Comparison of ENCODE assay signal across 8 cellular contexts in genomic region chr6:153312633-153313032, GRCh38.
DNase-seq lines count a peak whose midpoint lies in the region; ATAC-seq and TF ChIP-seq lines count a peak whose summit lies in the region.

No MANE protein-coding gene starts in this region.

- no peak overlapping the region for H3K27ac Mint-ChIP-seq in activated CD8-positive, alpha-beta memory T cell treated with anti-CD3 and anti-CD28 coated beads, Interleukin-2, amount 10 ng/mL, durations not matched to agents 7 days and 5 days

- H3K27me3 Mint-ChIP-seq in activated CD8-positive, alpha-beta memory T cell treated with anti-CD3 and anti-CD28 coated beads, Interleukin-2, amount 10 ng/mL, durations not matched to agents 7 days and 5 days = no peaks in the 10 kb centered on the region

- TF ChIP-seq CTCF in fibroblast of the aortic adventitia (IDR thresholded peaks at IDR 0.05; ENCODE audit: insufficient read depth, low read length) = peak; percentile 6
- TF ChIP-seq CTCF in retinal pigment epithelial cell (conservative IDR thresholded peaks at IDR 0.05; ENCODE audit: low read depth, low read length) = peak; percentile 51
- TF ChIP-seq CTCF in sigmoid colon (IDR thresholded peaks at IDR 0.05) = no peak

- TF ChIP-seq POLR2A in sigmoid colon (IDR thresholded peaks at IDR 0.05) = no peak

- no peak overlapping the region for H3K4me3 Mint-ChIP-seq in activated CD8-positive, alpha-beta memory T cell treated with anti-CD3 and anti-CD28 coated beads, Interleukin-2, amount 10 ng/mL, durations not matched to agents 7 days and 5 days

- intact Hi-C loops in sigmoid colon (cut with DNase I) = no loop called here

- H3K9me3 ChIP-seq in sigmoid colon = no peaks in the 10 kb centered on the region

- no peak for ATAC-seq in activated CD8-positive, alpha-beta memory T cell treated with anti-CD3 and anti-CD28 coated beads, Interleukin-2, amount 10 ng/mL, durations not matched to agents 7 days and 5 days
- ATAC-seq in HG02610 (IDR thresholded peaks at IDR 0.05; ENCODE audit: unreplicated experiment) = peak; percentile 50

- no peak for TF ChIP-seq EP300 in sigmoid colon (IDR thresholded peaks at IDR 0.05)

- no peaks in the 10 kb centered on the region for H3K4me1 ChIP-seq in sigmoid colon

- no peaks in the 10 kb centered on the region for H3K27me3 ChIP-seq in sigmoid colon

- peak; percentile 42 for DNase-seq in activated CD8-positive, alpha-beta memory T cell treated with anti-CD3 and anti-CD28 coated beads, Interleukin-2, amount 10 ng/mL, durations not matched to agents 7 days and 5 days
- no peak for DNase-seq in activated CD8-positive, alpha-beta memory T cell treated with anti-CD3 and anti-CD28 coated beads for 24 hours
- peak; percentile 36 to 89 (median 66) for DNase-seq in NCI-H1417 (lab: John Stamatoyannopoulos, UW)
- peak; percentile 3 to 59 for DNase-seq in SW 1271 (lab: John Stamatoyannopoulos, UW)
- DNase-seq in fibroblast of the aortic adventitia (ENCODE audit: low read depth) = peak; percentile 22
- DNase-seq in retinal pigment epithelial cell (ENCODE audit: low read depth) = peak; percentile 72
- no peak for DNase-seq in sigmoid colon

- H3K9me3 Mint-ChIP-seq in activated CD8-positive, alpha-beta memory T cell treated with anti-CD3 and anti-CD28 coated beads, Interleukin-2, amount 10 ng/mL, durations not matched to agents 7 days and 5 days (ENCODE audit: low read depth) = peaks cover 3% of the 10 kb centered on the region

- no peak overlapping the region for H3K27ac ChIP-seq in sigmoid colon

- 12 to 23% methylated on average over 3 of the region's 3 CpGs for WGBS in sigmoid colon, 2 donors

- H3K36me3 ChIP-seq in sigmoid colon = no peaks in the 10 kb centered on the region

- no peaks in the 10 kb centered on the region for H3K36me3 Mint-ChIP-seq in activated CD8-positive, alpha-beta memory T cell treated with anti-CD3 and anti-CD28 coated beads, Interleukin-2, amount 10 ng/mL, durations not matched to agents 7 days and 5 days

- no peak overlapping the region for H3K4me3 ChIP-seq in fibroblast of the aortic adventitia (ENCODE audit: low read depth, low read length)
- H3K4me3 ChIP-seq in retinal pigment epithelial cell (ENCODE audit: low read length) = no peak overlapping the region
- H3K4me3 ChIP-seq in sigmoid colon = no peak overlapping the region

- H3K4me1 Mint-ChIP-seq in activated CD8-positive, alpha-beta memory T cell treated with anti-CD3 and anti-CD28 coated beads, Interleukin-2, amount 10 ng/mL, durations not matched to agents 7 days and 5 days = no peaks in the 10 kb centered on the region

- CTCF ChIA-PET in activated CD8-positive, alpha-beta memory T cell treated with anti-CD3 and anti-CD28 coated beads, Interleukin-2, amount 10 ng/mL, durations not matched to agents 7 days and 5 days (lab: Charles Lee) = interaction anchor here (1.0 to 1.7 kb wide), 3 partner anchors 9 to 281 kb away, joined by 3 to 9 read pairs (median 3); no protein-coding TSS in a partner anchor

Comparison
In these comparisons a context has a peak if more than half of its experiments do, and no peak if none do; other contexts are left out.
1. DNase-seq: peak in activated CD8-positive, alpha-beta memory T cell treated with anti-CD3 and anti-CD28 coated beads, Interleukin-2, amount 10 ng/mL, durations not matched to agents 7 days and 5 days (single experiment), NCI-H1417 (3 of 3), SW 1271 (2 of 2), fibroblast of the aortic adventitia (single experiment) and retinal pigment epithelial cell (single experiment); none in activated CD8-positive, alpha-beta memory T cell treated with anti-CD3 and anti-CD28 coated beads for 24 hours (single experiment) and sigmoid colon (single experiment).
2. CTCF ChIP-seq: peak in fibroblast of the aortic adventitia (single experiment) and retinal pigment epithelial cell (single experiment); none in sigmoid colon (0 of 4).